ENCODE assay signal across 1 cellular context in the genomic region with DNA sequence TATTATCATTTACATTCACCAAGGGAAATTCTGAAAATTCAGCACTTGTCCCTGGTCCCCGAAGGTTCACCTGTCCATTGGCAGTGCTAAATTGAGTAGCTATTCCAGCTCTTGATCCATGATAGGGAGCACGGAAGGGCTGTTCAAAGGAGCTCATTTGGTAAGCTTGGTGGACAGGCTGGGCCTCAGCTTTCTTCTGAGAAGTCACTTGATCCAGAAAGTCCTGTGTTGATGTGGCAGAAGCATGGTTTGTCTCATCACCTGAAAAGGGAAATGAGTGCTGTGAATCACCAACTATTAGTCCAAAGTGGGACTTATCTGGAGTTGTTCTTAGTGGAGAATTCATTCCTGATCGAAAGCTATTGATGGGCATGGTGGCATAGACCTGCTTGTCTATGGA.
TF ChIP-seq lines count a peak whose summit lies in the region.

No MANE protein-coding gene starts in this region.

TF ChIP-seq in SK-N-SH treated with all-trans-retinoic acid at 6 μM for 48 hours, 23 proteins besides CTCF, POLR2A, EP300 and RAD21 (continued from another document):
- TF ChIP-seq, protein P1, sequence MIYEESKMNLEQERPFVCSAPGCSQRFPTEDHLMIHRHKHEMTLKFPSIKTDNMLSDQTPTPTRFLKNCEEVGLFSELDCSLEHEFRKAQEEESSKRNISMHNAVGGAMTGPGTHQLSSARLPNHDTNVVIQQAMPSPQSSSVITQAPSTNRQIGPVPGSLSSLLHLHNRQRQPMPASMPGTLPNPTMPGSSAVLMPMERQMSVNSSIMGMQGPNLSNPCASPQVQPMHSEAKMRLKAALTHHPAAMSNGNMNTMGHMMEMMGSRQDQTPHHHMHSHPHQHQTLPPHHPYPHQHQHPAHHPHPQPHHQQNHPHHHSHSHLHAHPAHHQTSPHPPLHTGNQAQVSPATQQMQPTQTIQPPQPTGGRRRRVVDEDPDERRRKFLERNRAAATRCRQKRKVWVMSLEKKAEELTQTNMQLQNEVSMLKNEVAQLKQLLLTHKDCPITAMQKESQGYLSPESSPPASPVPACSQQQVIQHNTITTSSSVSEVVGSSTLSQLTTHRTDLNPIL (CRISPR knock-in tag; IDR thresholded peaks at IDR 0.05; ENCODE audit: low read depth) = no peak
- no peak for TF ChIP-seq ZFP3 (CRISPR knock-in tag; IDR thresholded peaks at IDR 0.05)
- no peak for TF ChIP-seq ISL1 (CRISPR knock-in tag; IDR thresholded peaks at IDR 0.05)
- TF ChIP-seq ZNF8 (CRISPR knock-in tag; IDR thresholded peaks at IDR 0.05) = no peak
- no peak for TF ChIP-seq ARNTL (CRISPR knock-in tag; IDR thresholded peaks at IDR 0.05; ENCODE audit: borderline replicate concordance, low read depth)
- no peak for TF ChIP-seq ZFP30 (CRISPR knock-in tag; IDR thresholded peaks at IDR 0.05)
- TF ChIP-seq TCF4 (CRISPR knock-in tag; IDR thresholded peaks at IDR 0.05; ENCODE audit: borderline replicate concordance) = no peak
- TF ChIP-seq ZC3H10 (CRISPR knock-in tag; IDR thresholded peaks at IDR 0.05) = no peak
- no peak for TF ChIP-seq OSR1 (CRISPR knock-in tag; IDR thresholded peaks at IDR 0.05)
- TF ChIP-seq, protein P2, sequence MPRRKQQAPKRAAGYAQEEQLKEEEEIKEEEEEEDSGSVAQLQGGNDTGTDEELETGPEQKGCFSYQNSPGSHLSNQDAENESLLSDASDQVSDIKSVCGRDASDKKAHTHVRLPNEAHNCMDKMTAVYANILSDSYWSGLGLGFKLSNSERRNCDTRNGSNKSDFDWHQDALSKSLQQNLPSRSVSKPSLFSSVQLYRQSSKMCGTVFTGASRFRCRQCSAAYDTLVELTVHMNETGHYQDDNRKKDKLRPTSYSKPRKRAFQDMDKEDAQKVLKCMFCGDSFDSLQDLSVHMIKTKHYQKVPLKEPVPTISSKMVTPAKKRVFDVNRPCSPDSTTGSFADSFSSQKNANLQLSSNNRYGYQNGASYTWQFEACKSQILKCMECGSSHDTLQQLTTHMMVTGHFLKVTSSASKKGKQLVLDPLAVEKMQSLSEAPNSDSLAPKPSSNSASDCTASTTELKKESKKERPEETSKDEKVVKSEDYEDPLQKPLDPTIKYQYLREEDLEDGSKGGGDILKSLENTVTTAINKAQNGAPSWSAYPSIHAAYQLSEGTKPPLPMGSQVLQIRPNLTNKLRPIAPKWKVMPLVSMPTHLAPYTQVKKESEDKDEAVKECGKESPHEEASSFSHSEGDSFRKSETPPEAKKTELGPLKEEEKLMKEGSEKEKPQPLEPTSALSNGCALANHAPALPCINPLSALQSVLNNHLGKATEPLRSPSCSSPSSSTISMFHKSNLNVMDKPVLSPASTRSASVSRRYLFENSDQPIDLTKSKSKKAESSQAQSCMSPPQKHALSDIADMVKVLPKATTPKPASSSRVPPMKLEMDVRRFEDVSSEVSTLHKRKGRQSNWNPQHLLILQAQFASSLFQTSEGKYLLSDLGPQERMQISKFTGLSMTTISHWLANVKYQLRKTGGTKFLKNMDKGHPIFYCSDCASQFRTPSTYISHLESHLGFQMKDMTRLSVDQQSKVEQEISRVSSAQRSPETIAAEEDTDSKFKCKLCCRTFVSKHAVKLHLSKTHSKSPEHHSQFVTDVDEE (CRISPR knock-in tag; IDR thresholded peaks at IDR 0.05) = no peak
- TF ChIP-seq SNAI2 (CRISPR knock-in tag; IDR thresholded peaks at IDR 0.05) = no peak
TF ChIP-seq in SK-N-SH treated with all-trans-retinoic acid at 6 μM for 48 hours: peak in this region for 0.
